11 cellular contexts compared by ENCODE assay signal in the genomic region with DNA sequence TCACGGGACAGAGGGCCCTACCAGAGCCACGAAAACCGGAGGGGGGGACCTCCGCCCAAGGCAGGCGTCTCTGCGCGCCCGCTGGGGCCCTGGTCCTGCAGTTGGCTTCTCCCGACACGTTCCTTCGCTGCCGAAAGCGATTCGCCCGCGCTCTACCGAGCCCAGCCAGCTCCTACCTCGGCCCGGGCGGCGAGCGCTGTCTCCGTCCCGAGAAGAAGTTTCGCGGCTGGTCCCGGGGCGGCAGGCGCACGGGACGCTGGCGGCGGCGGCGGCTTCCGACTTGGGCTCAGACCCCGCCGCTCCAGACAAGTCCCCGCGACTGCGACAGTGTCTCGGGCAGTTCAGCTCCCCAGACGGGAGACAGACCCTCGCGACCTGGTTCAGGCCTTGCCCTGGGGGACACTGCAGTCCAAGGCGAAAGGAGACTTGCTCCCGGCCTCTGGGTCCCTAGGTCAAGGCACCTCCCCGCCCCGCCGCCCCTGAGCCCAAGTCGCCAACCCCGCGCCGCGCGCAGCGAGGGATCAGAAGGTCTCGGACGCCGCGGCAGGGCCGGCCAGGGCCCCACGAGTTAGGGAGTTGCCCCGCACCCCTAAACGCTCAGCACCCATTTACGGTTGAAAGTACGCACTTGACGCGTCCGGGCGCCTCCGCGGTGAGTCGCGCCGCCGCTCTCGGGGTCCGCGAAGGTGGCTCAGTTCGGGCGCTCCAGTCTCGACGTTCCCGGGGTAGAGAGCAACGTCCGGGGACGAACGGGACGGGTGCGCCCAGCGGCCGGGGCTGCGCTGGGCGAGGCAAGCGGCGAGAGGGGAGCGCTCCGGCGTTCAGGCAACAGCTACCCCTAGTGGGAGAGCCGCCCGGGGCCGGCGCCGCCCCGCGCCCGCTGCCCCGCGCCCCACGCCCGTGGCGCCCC. TPM values are rescaled to one million over a fixed set of nuclear protein-coding genes. Genes with fewer than 3 reads are reported as not detected.
A peak's percentile ranks its signal among the peaks of the same experiment; 100 is the strongest.
DNase-seq lines count a peak whose midpoint lies in the region; ATAC-seq, FAIRE-seq and TF ChIP-seq lines count a peak whose summit lies in the region.
"Had no signal": no experiment of that assay in that cellular context is flagged by ENCODE, and none has a peak within 500 bp of the region (broad histone marks: within the 10 kb centered on the region; RNA-seq: fewer than 3 reads in every experiment).

No MANE protein-coding gene starts in this region.

- H3K27ac ChIP-seq in Panc1 (ENCODE audit: low read length) (peak overlapping the region; percentile 61; the same call in 1 of the 2 replicates), left ventricle myocardium inferior (replicated peaks) (peak overlapping the region; percentile 31), pancreas (no peak overlapping the region)

- CTCF ChIA-PET in Caco-2 (lab: Charles Lee) (no interaction called here), Panc1 (lab: Charles Lee) (interaction anchor here (0.6 to 1.2 kb wide), 2 partner anchors 485 to 1173 kb away, joined by 3 to 5 read pairs; no protein-coding TSS in a partner anchor)

- H3K4me3 Mint-ChIP-seq in Caco-2 (ENCODE audit: unreplicated experiment): peak overlapping the region; percentile 56

- no peaks in the 10 kb centered on the region for H3K36me3 Mint-ChIP-seq in Caco-2 (ENCODE audit: insufficient read depth, unreplicated experiment)

- BruUV-seq in Caco-2 (replicated peaks; lab: Mats Ljungman, UMichigan) (no TSS peak), Panc1 (replicated peaks; lab: Mats Ljungman, UMichigan) (no TSS peak)

- no peak for TF ChIP-seq POLR2A in GM12891 (IDR thresholded peaks at IDR 0.05; ENCODE audit: low read depth, low read length)

- H3K27ac Mint-ChIP-seq in Caco-2 (ENCODE audit: unreplicated experiment): no peak overlapping the region

- 1% methylated on average over 95 to 113 of the region's 113 CpGs for WGBS in pancreas, 2 donors

- H3K27me3 ChIP-seq in Caco-2 (replicated peaks; ENCODE audit: control insufficient read depth, insufficient read depth, low read length) (peaks cover 3% of the 10 kb centered on the region; the same call in 1 of the 2 replicates), Panc1 (ENCODE audit: control insufficient read depth, insufficient read depth, low read length) (no peaks in the 10 kb centered on the region), left ventricle myocardium inferior (ENCODE audit: low read depth) (peaks cover 89% of the 10 kb centered on the region), pancreas (peaks cover 0 to 30% (median 8%) of the 10 kb centered on the region in 4 donors)

- H3K9me3 Mint-ChIP-seq in Caco-2 (ENCODE audit: unreplicated experiment): no peaks in the 10 kb centered on the region

- ATAC-seq in Panc1 (peak; percentile 89), pancreas (peak; percentile 78 to 89 (median 87))

- H3K4me3 ChIP-seq in Caco-2 (ENCODE audit: low read depth, low read length) (peak overlapping the region; percentile 45), Panc1 (ENCODE audit: low read depth in 2 of 2, low read length in 2 of 2) (peak overlapping the region; percentile 47 to 67), left ventricle myocardium inferior (peak overlapping the region; percentile 62), pancreas (peak overlapping the region; percentile 26 to 49 (median 34))

- no peaks in the 10 kb centered on the region; the same call in 1 of the 2 replicates for H3K36me3 ChIP-seq in Caco-2 (ENCODE audit: control insufficient read depth, insufficient read depth, low read length)
- no peaks in the 10 kb centered on the region for H3K36me3 ChIP-seq in Panc1 (ENCODE audit: control insufficient read depth, insufficient read depth, low read length)
- no peaks in the 10 kb centered on the region for H3K36me3 ChIP-seq in left ventricle myocardium inferior
- no peaks in the 10 kb centered on the region for H3K36me3 ChIP-seq in pancreas

- TF ChIP-seq CTCF in Caco-2 (IDR thresholded peaks at IDR 0.05; ENCODE audit: insufficient read depth in 1 of 2, low read depth in 1 of 2, low read length in 1 of 2, severe bottlenecking in 1 of 2, unreplicated experiment in 1 of 2) (peak in 1 of 2 experiments; percentile 40), Panc1 (IDR thresholded peaks at IDR 0.05) (peak; percentile 79), left ventricle myocardium inferior (IDR thresholded peaks at IDR 0.05; ENCODE audit: borderline replicate concordance) (peak; percentile 21), pancreas (IDR thresholded peaks at IDR 0.05) (no peak)

- peaks cover 17% of the 10 kb centered on the region for H3K27me3 Mint-ChIP-seq in Caco-2 (ENCODE audit: insufficient read depth, unreplicated experiment)

- in situ Hi-C loops in Panc1 (cut with HindIII; ENCODE audit: low pct_unique_long_range_greater_than_20kb, low sequenced_read_pairs): no loop called here

- intact Hi-C loops in Caco-2 (cut with micrococcal nuclease; ENCODE audit: unreplicated experiment) (no loop called here), Panc1 (cut with micrococcal nuclease; ENCODE audit: unreplicated experiment) (loop anchor here (10.0 kb wide), 2 partner anchors 75 to 325 kb away; no protein-coding TSS in a partner anchor), left ventricle myocardium inferior (cut with micrococcal nuclease) (no loop called here), pancreas (cut with DNase I) (loop anchor here in 1 of 3 donors (10.0 kb wide), 1 partner anchor 375 kb away; no protein-coding TSS in a partner anchor)

- DNase-seq in Caco-2 (peak; percentile 22 to 59), Panc1 (ENCODE audit: low read depth, low spot score) (no peak), left ventricle myocardium inferior (peak; percentile 32), pancreas (peak; percentile 39 to 81 (median 58)), cerebellar cortex (ENCODE audit: low spot score) (no peak), NCI-H2196 treated with DMSO at 0.1 percent for 48 hours (lab: John Stamatoyannopoulos, UW; ENCODE audit: unreplicated experiment) (no peak), NCI-H524 treated with DMSO at 0.1 percent for 48 hours (lab: John Stamatoyannopoulos, UW) (no peak), GM12891 (ENCODE audit: insufficient read length, low spot score) (no peak)
- DNase-seq: central memory CD4-positive, alpha-beta T cell; NCI-H1105 treated with DMSO at 0.1 percent for 48 hours had no signal

- FAIRE-seq in pancreas (lab: Jason Lieb, UNC) (no peak), GM12891 (lab: Jason Lieb, UNC) (no peak)
- FAIRE-seq: TTC549 had no signal

- H3K4me1 Mint-ChIP-seq in Caco-2 (ENCODE audit: low read depth, unreplicated experiment): peaks cover 10% of the 10 kb centered on the region

- POLR2A ChIA-PET in Caco-2 (lab: Charles Lee): no interaction called here
- POLR2A ChIA-PET in Panc1 (lab: Charles Lee): interaction anchor here (0.6 kb wide), 1 partner anchor 165 kb away, joined by 3 read pairs; no protein-coding TSS in a partner anchor

- peaks cover 14% of the 10 kb centered on the region; the same call in 1 of the 2 replicates for H3K4me1 ChIP-seq in Caco-2
- H3K4me1 ChIP-seq in Panc1 (ENCODE audit: control insufficient read depth, insufficient read depth, low read length): no peaks in the 10 kb centered on the region
- H3K4me1 ChIP-seq in left ventricle myocardium inferior: peaks cover 20% of the 10 kb centered on the region
- no peaks in the 10 kb centered on the region for H3K4me1 ChIP-seq in pancreas

- H3K9me3 ChIP-seq in Caco-2 (peaks cover 5% of the 10 kb centered on the region; the same call in 1 of the 2 replicates), Panc1 (ENCODE audit: control insufficient read depth, insufficient read depth, low read depth, low read length) (no peaks in the 10 kb centered on the region), left ventricle myocardium inferior (replicated peaks) (peaks cover 17% of the 10 kb centered on the region), pancreas (no peaks in the 10 kb centered on the region)

TF ChIP-seq in GM12891, 5 proteins besides CTCF, POLR2A, EP300 and RAD21:
- TF ChIP-seq TAF1 (IDR thresholded peaks at IDR 0.05; ENCODE audit: low read depth, low read length) (no peak), PAX5 (IDR thresholded peaks at IDR 0.05; ENCODE audit: insufficient read depth, low read length, severe bottlenecking) (no peak), POLR2AphosphoS5 (IDR thresholded peaks at IDR 0.05; ENCODE audit: low read depth, low read length) (no peak), POU2F2 (IDR thresholded peaks at IDR 0.05; ENCODE audit: low read depth, low read length) (no peak), SPI1 (IDR thresholded peaks at IDR 0.05; ENCODE audit: low read depth, low read length) (no peak)

RNA-seq across cellular contexts. Expression of gene DIO3, which starts 1.4 kb away (rescaled TPM):
- 0.41 and 0.53 TPM in 2 replicates for total RNA-seq in Caco-2 (2022)
- total RNA-seq in Panc1 (2021; ENCODE audit: unreplicated experiment): 4.4 TPM
- 19.2 TPM for polyA plus RNA-seq in Panc1 (2012; ENCODE audit: insufficient read length)
- not detected for total RNA-seq in left ventricle myocardium inferior
- total RNA-seq in pancreas: 1 to 10 TPM in 2 of 6 donors, under 1 TPM in 4; 0.12 to 2.1 (median 0.75) TPM
- under 1 TPM; 0.82 to 0.95 TPM for polyA plus RNA-seq in pancreas
- 0.05 TPM for polyA plus RNA-seq in GM12891 (2012; ENCODE audit: low read depth, missing spikeins)

Comparison
In these comparisons a context has a peak if more than half of its experiments do, and no peak if none do; other contexts are left out.
1. DNase-seq: peak in Caco-2 (2 of 2), left ventricle myocardium inferior (single experiment) and pancreas (6 of 6); none in Panc1 (single experiment), cerebellar cortex (single experiment), NCI-H2196 treated with DMSO at 0.1 percent for 48 hours (single experiment), NCI-H524 treated with DMSO at 0.1 percent for 48 hours (single experiment) and GM12891 (single experiment).
2. CTCF ChIP-seq: peak in Panc1 (single experiment) and left ventricle myocardium inferior (single experiment); none in pancreas (0 of 4).
3. H3K27ac ChIP-seq: peak in Panc1 (single experiment) and left ventricle myocardium inferior (single experiment); none in pancreas (0 of 4).
4. Peak in every context shown above with its lines, with median percentiles within 50 percentile points of each other: H3K4me3 ChIP-seq.